ENCODE assay signal across 8 cellular contexts in the genomic region with DNA sequence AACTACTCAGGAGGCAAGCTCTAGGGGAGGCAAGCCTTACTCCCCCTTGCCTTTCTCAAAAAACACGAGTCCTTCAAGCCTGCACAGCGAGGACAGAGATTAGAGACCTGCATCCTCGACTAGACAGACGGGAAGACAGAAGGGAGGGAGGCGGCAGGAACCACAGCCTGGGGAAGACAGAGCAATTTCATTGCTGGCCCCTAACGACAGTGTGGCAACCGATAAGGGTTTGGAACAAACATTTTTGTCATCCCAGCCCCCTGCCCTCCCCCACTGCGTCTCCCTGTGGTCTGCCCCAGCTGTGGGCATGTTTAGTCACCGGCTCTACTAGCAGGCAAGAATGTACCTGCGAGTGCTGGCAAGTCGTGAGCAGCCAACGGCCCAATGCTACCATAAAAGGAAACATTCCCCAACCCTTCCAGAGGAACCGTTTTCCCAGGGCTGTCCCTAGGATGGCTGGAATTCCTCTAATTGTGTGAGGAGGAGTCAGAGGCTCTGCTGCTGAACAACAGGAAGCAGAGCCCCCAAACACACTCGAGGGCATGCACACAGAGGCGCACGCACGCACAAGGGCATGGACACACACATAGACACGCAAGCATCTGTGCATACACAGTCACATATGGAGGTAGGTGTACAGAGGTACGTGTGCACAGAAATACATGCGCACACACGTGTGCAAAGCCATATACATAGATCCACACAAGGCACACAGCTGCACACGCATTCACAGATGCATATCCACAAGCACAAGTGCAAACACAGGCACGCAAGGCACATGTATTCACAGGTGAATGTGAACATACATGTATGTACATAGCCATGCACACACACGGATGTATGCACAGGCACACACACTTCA. TPM values are rescaled to one million over a fixed set of nuclear protein-coding genes. Genes with fewer than 3 reads are reported as not detected.
DNase-seq lines count a peak whose midpoint lies in the region; ATAC-seq, FAIRE-seq and TF ChIP-seq lines count a peak whose summit lies in the region.

No MANE protein-coding gene starts in this region.

- H3K9ac ChIP-seq in endothelial cell of umbilical vein (replicated peaks; ENCODE audit: extremely low read depth, insufficient read depth, low read length) = peak overlapping the region; percentile 95

- no peaks in the 10 kb centered on the region for H3K27me3 ChIP-seq in endothelial cell of umbilical vein (ENCODE audit: control insufficient read depth in 2 of 2, insufficient read depth in 2 of 2, low read length in 2 of 2)

- peak overlapping the region in 6 of 8 donors; percentile 54 to 89 (median 69) for H3K4me3 Mint-ChIP-seq in naive B cell
- H3K4me3 Mint-ChIP-seq in stimulated activated naive B cell treated with anti-CD40 and anti-IgM and Interleukin-4, amounts not matched to agents 10 μg/mL and 1 μg/mL and 100 μg/mL, for 72 hours = peak overlapping the region; percentile 78 to 84

- no peaks in the 10 kb centered on the region for H3K9me1 ChIP-seq in endothelial cell of umbilical vein (replicated peaks; ENCODE audit: control insufficient read depth, extremely low read depth, insufficient read depth, low read length)

- H3K36me3 Mint-ChIP-seq in naive B cell = peaks cover 8 to 14% of the 10 kb centered on the region in 2 donors
- H3K36me3 Mint-ChIP-seq in stimulated activated naive B cell treated with anti-CD40 and anti-IgM and Interleukin-4, amounts not matched to agents 10 μg/mL and 1 μg/mL and 100 μg/mL, for 72 hours = peaks cover 81 to 85% of the 10 kb centered on the region in 2 donors

- H3K4me1 Mint-ChIP-seq in naive B cell = peaks cover 67 to 79% (median 73%) of the 10 kb centered on the region in 3 donors
- peaks cover 65 to 73% of the 10 kb centered on the region in 2 donors for H3K4me1 Mint-ChIP-seq in stimulated activated naive B cell treated with anti-CD40 and anti-IgM and Interleukin-4, amounts not matched to agents 10 μg/mL and 1 μg/mL and 100 μg/mL, for 72 hours

- no peak for TF ChIP-seq CTCF in endothelial cell of umbilical vein (IDR thresholded peaks at IDR 0.05; ENCODE audit: extremely low read depth in 1 of 2, insufficient read depth in 1 of 2, low read depth in 1 of 2, low read length in 2 of 2)

- CTCF ChIA-PET in endothelial cell of umbilical vein (lab: Charles Lee) = interaction anchor here (1.0 to 1.1 kb wide), 2 partner anchors 141 kb away, joined by 3 to 8 read pairs; no protein-coding TSS in a partner anchor

- dilution Hi-C loops in endothelial cell of umbilical vein (cut with MboI; ENCODE audit: extremely low pct_ligation_motif_present, low sequenced_read_pairs) = no loop called here

- H3K9me3 Mint-ChIP-seq in naive B cell = no peaks in the 10 kb centered on the region
- H3K9me3 Mint-ChIP-seq in stimulated activated naive B cell treated with anti-CD40 and anti-IgM and Interleukin-4, amounts not matched to agents 10 μg/mL and 1 μg/mL and 100 μg/mL, for 72 hours = no peaks in the 10 kb centered on the region

- H3K4me3 ChIP-seq in endothelial cell of umbilical vein (replicated peaks in 1 of 3; ENCODE audit: insufficient read depth in 1 of 3, low read depth in 1 of 3, low read length in 3 of 3) = no peak overlapping the region

- BruUV-seq in endothelial cell of umbilical vein (replicated peaks; lab: Mats Ljungman, UMichigan) = no TSS peak

- POLR2A ChIA-PET in endothelial cell of umbilical vein (lab: Charles Lee) = interaction anchor here (0.5 to 2.5 kb wide), 8 partner anchors 9 to 138 kb away, joined by 3 to 12 read pairs (median 4); partner anchors contain the start of gene MYH9

- peak; percentile 7 for TF ChIP-seq POLR2A in endothelial cell of umbilical vein (IDR thresholded peaks at IDR 0.05; ENCODE audit: low read depth, low read length)

- intact Hi-C loops in endothelial cell of umbilical vein (cut with micrococcal nuclease) = loop anchor here (1.0 to 5.0 kb wide), 7 partner anchors 14 to 198 kb away; partner anchors contain the start of gene EIF3D

- no peaks in the 10 kb centered on the region for H4K20me1 ChIP-seq in endothelial cell of umbilical vein (replicated peaks; ENCODE audit: control insufficient read depth, extremely low read depth, insufficient read depth, low read length)

- H3K79me2 ChIP-seq in endothelial cell of umbilical vein (ENCODE audit: control insufficient read depth, insufficient read depth, low read length) = peaks cover 74% of the 10 kb centered on the region

- ATAC-seq in naive B cell (ENCODE audit: low read depth in 2 of 2) = no peak
- ATAC-seq in stimulated activated naive B cell treated with anti-CD40 and anti-IgM and Interleukin-4, amounts not matched to agents 10 μg/mL and 1 μg/mL and 100 μg/mL, for 72 hours (replicated peaks) = peak; percentile 10 to 12
- no peak for ATAC-seq in HG03521 (IDR thresholded peaks at IDR 0.05; ENCODE audit: unreplicated experiment)

- peak; percentile 83 for DNase-seq in GM03348 (ENCODE audit: low spot score)
- peak; percentile 30 for DNase-seq in NCI-H69 (lab: John Stamatoyannopoulos, UW)
- DNase-seq in activated CD8-positive, alpha-beta memory T cell treated with anti-CD3 and anti-CD28 coated beads, Interleukin-2, amount 50 U/mL, for 24 hours (ENCODE audit: extremely low read depth) = peak; percentile 79
- peak; percentile 95 for DNase-seq in endothelial cell of umbilical vein (ENCODE audit: low read depth, low spot score)
- no peak for DNase-seq in naive B cell
- DNase-seq in stimulated activated naive B cell treated with anti-CD40 and anti-IgM and Interleukin-4, amounts not matched to agents 10 μg/mL and 1 μg/mL and 100 μg/mL, for 72 hours = peak; percentile 35
- no peak for DNase-seq in DMS53 (lab: John Stamatoyannopoulos, UW)

- peaks cover 18 to 43% of the 10 kb centered on the region in 2 experiments for H3K36me3 ChIP-seq in endothelial cell of umbilical vein (ENCODE audit: control insufficient read depth in 2 of 2, extremely low read depth in 1 of 2, insufficient read depth in 2 of 2, low read length in 2 of 2)

- H3K4me1 ChIP-seq in endothelial cell of umbilical vein (ENCODE audit: control insufficient read depth, extremely low read depth, insufficient read depth, low read length) = peaks cover 97% of the 10 kb centered on the region

- peak overlapping the region; percentile 0 for H3K4me2 ChIP-seq in endothelial cell of umbilical vein (ENCODE audit: insufficient read depth, low read length)

- peak; percentile 90 for FAIRE-seq in endothelial cell of umbilical vein (lab: Jason Lieb, UNC)

- peak overlapping the region; percentile 99 for H3K27ac ChIP-seq in endothelial cell of umbilical vein (ENCODE audit: insufficient read depth, low read depth, low read length)

- H3K27me3 Mint-ChIP-seq in naive B cell = no peaks in the 10 kb centered on the region
- no peaks in the 10 kb centered on the region for H3K27me3 Mint-ChIP-seq in stimulated activated naive B cell treated with anti-CD40 and anti-IgM and Interleukin-4, amounts not matched to agents 10 μg/mL and 1 μg/mL and 100 μg/mL, for 72 hours

- H3K9me3 ChIP-seq in endothelial cell of umbilical vein (replicated peaks; ENCODE audit: control insufficient read depth, insufficient read depth, low read length) = no peaks in the 10 kb centered on the region

- peak overlapping the region; percentile 92 to 99 (median 95) for H3K27ac Mint-ChIP-seq in naive B cell
- peak overlapping the region; percentile 100 for H3K27ac Mint-ChIP-seq in stimulated activated naive B cell treated with anti-CD40 and anti-IgM and Interleukin-4, amounts not matched to agents 10 μg/mL and 1 μg/mL and 100 μg/mL, for 72 hours

- H2AFZ ChIP-seq in endothelial cell of umbilical vein (ENCODE audit: low read depth, low read length) = no peak overlapping the region

TF ChIP-seq in endothelial cell of umbilical vein, 7 proteins besides CTCF, POLR2A, EP300 and RAD21:
- TF ChIP-seq EZH2 (IDR thresholded peaks at IDR 0.05; ENCODE audit: borderline replicate concordance, low read depth, low read length, severe bottlenecking) (no peak), JUN (IDR thresholded peaks at IDR 0.05; ENCODE audit: borderline replicate concordance, insufficient read depth, insufficient read length, low read depth) (peak; percentile 56), FOS (IDR thresholded peaks at IDR 0.05; ENCODE audit: borderline replicate concordance, insufficient read depth, low read length) (peak; percentile 68), GATA2 (IDR thresholded peaks at IDR 0.05; ENCODE audit: insufficient read depth, insufficient read length, low read depth, low read length) (no peak), MYC (IDR thresholded peaks at IDR 0.05; ENCODE audit: low read depth, low read length) (no peak), MAX (IDR thresholded peaks at IDR 0.05; ENCODE audit: insufficient read depth, insufficient read length) (peak; percentile 46), POLR2AphosphoS5 (IDR thresholded peaks at IDR 0.05; ENCODE audit: insufficient read depth, low read depth, low read length) (peak; percentile 84)

RNA-seq across cellular contexts. Expression of gene MYH9, which starts 58.3 kb away (rescaled TPM):
- total RNA-seq in endothelial cell of umbilical vein = 1,331 and 1,413 TPM in 2 replicates
- polyA plus RNA-seq in endothelial cell of umbilical vein = 157 and 188 TPM in 2 replicates
- 377 and 396 TPM in 2 replicates for polyA plus RNA-seq in endothelial cell of umbilical vein (2011; cell fraction: cytosol; rRNA removed)
- 759 and 766 TPM in 2 replicates for polyA plus RNA-seq in endothelial cell of umbilical vein (2011; cell fraction: nucleus; rRNA removed)
- polyA plus RNA-seq in endothelial cell of umbilical vein (2012) = 496 and 585 TPM in 2 replicates
- polyA minus RNA-seq in endothelial cell of umbilical vein = 1,176 and 1,679 TPM in 2 replicates
- 42.9 TPM for polyA minus RNA-seq in endothelial cell of umbilical vein (2011; cell fraction: cytosol; rRNA and poly(A)+ RNA removed)
- 498 and 877 TPM in 2 replicates for polyA minus RNA-seq in endothelial cell of umbilical vein (2011; cell fraction: nucleus; rRNA and poly(A)+ RNA removed)
- 100 to 1,000 TPM in 1 of 6 donors, 10 to 100 TPM in 5; 17.3 to 255 (median 64.5) TPM for polyA plus RNA-seq in naive B cell (ENCODE audit: low read depth in 6 of 6)

Comparison
In these comparisons a context has a peak if more than half of its experiments do, and no peak if none do; other contexts are left out.
1. DNase-seq: peak in GM03348 (single experiment), NCI-H69 (single experiment), activated CD8-positive, alpha-beta memory T cell treated with anti-CD3 and anti-CD28 coated beads, Interleukin-2, amount 50 U/mL, for 24 hours (single experiment), endothelial cell of umbilical vein (single experiment) and stimulated activated naive B cell treated with anti-CD40 and anti-IgM and Interleukin-4, amounts not matched to agents 10 μg/mL and 1 μg/mL and 100 μg/mL, for 72 hours (single experiment); none in naive B cell (single experiment) and DMS53 (single experiment).
2. ATAC-seq: peak in stimulated activated naive B cell treated with anti-CD40 and anti-IgM and Interleukin-4, amounts not matched to agents 10 μg/mL and 1 μg/mL and 100 μg/mL, for 72 hours (2 of 2); none in naive B cell (0 of 2) and HG03521 (single experiment).